Comparison of ENCODE assay signal across 10 cellular contexts in the genomic region with DNA sequence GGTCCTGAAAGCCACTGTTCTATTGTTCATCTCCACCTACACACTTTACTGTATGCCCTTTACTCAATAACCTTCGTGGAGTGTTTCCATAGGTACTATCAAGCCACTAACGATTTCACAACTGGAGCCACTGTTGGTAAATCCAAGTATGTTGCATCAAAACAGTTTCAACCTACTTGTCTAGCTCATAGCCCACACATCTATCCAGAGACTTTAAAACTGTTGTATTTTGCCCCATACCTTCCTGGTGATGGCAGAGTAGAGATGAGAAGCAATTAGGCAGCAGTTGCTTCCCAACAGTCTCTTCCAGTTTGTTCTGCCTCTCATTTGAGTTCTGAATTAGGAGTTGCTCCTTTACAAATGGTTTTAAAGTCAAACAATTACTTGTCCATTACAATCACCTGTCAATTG. TPM values are rescaled to one million over a fixed set of nuclear protein-coding genes. Genes with fewer than 3 reads are reported as not detected.
A peak's percentile ranks its signal among the peaks of the same experiment; 100 is the strongest.
DNase-seq lines count a peak whose midpoint lies in the region; ATAC-seq and TF ChIP-seq lines count a peak whose summit lies in the region.
"Had no signal": no experiment of that assay in that cellular context is flagged by ENCODE, and none has a peak within 500 bp of the region (broad histone marks: within the 10 kb centered on the region; RNA-seq: fewer than 3 reads in every experiment).

No MANE protein-coding gene starts in this region.

- TF ChIP-seq EP300 in gastroesophageal sphincter (IDR thresholded peaks at IDR 0.05), result no peak

- H3K4me3 ChIP-seq in BLaER1, result no peak overlapping the region
- peak overlapping the region; percentile 59 to 77 for H3K4me3 ChIP-seq in gastroesophageal sphincter
- H3K4me3 ChIP-seq in parathyroid adenoma (ENCODE audit: low read depth, low read length), result peak overlapping the region; percentile 94

- no peak overlapping the region for H3K27ac ChIP-seq in BLaER1
- peak overlapping the region; percentile 79 to 84 (median 84) for H3K27ac ChIP-seq in gastroesophageal sphincter
- peak overlapping the region; percentile 87 for H3K27ac ChIP-seq in parathyroid adenoma

- peaks cover 16% of the 10 kb centered on the region for H3K4me1 Mint-ChIP-seq in activated T-helper 2 cell treated with anti-CD3 and anti-CD28 coated beads, Interferon-gamma antibody, Interleukin-2, Interleukin-4, amounts not matched to agents 10 μg/mL and 5 μg/mL and 100 μg/mL, durations not matched to agents 14 hours and 24 hours and 36 hours (ENCODE audit: low read depth)

- no peaks in the 10 kb centered on the region for H3K36me3 ChIP-seq in BLaER1
- no peaks in the 10 kb centered on the region for H3K36me3 ChIP-seq in gastroesophageal sphincter
- no peaks in the 10 kb centered on the region for H3K36me3 ChIP-seq in parathyroid adenoma (ENCODE audit: control insufficient read depth, insufficient read depth, low read length)

- H3K9ac ChIP-seq in BLaER1, result no peak overlapping the region
- peak overlapping the region; percentile 9 for H3K9ac ChIP-seq in parathyroid adenoma

- no peaks in the 10 kb centered on the region for H3K27me3 Mint-ChIP-seq in activated T-helper 2 cell treated with anti-CD3 and anti-CD28 coated beads, Interferon-gamma antibody, Interleukin-2, Interleukin-4, amounts not matched to agents 10 μg/mL and 5 μg/mL and 100 μg/mL, durations not matched to agents 14 hours and 24 hours and 36 hours (ENCODE audit: low read depth)

- intact Hi-C loops in activated T-helper 2 cell treated with anti-CD3 and anti-CD28 coated beads, Interferon-gamma antibody, Interleukin-2, Interleukin-4, amounts not matched to agents 10 μg/mL and 5 μg/mL and 100 μg/mL, durations not matched to agents 14 hours and 24 hours and 36 hours (cut with micrococcal nuclease), result loop anchor here (10.0 kb wide), 2 partner anchors 635 to 815 kb away; partner anchors contain the start of genes FAM114A2 and MFAP3

- peak overlapping the region; percentile 5 for H3K27ac Mint-ChIP-seq in activated T-helper 2 cell treated with anti-CD3 and anti-CD28 coated beads, Interferon-gamma antibody, Interleukin-2, Interleukin-4, amounts not matched to agents 10 μg/mL and 5 μg/mL and 100 μg/mL, durations not matched to agents 14 hours and 24 hours and 36 hours

- H3K9me3 ChIP-seq in BLaER1, result no peaks in the 10 kb centered on the region
- no peaks in the 10 kb centered on the region for H3K9me3 ChIP-seq in gastroesophageal sphincter
- H3K9me3 ChIP-seq in parathyroid adenoma (ENCODE audit: control insufficient read depth, low read length), result no peaks in the 10 kb centered on the region

- peaks cover 26% of the 10 kb centered on the region for H3K79me2 ChIP-seq in parathyroid adenoma

- H3K4me3 Mint-ChIP-seq in activated T-helper 2 cell treated with anti-CD3 and anti-CD28 coated beads, Interferon-gamma antibody, Interleukin-2, Interleukin-4, amounts not matched to agents 10 μg/mL and 5 μg/mL and 100 μg/mL, durations not matched to agents 14 hours and 24 hours and 36 hours (ENCODE audit: low read depth), result no peak overlapping the region

- H3K4me2 ChIP-seq in BLaER1 (peak overlapping the region; percentile 59), parathyroid adenoma (ENCODE audit: low read length) (peak overlapping the region; percentile 83)

- no peak for TF ChIP-seq POLR2A in gastroesophageal sphincter (IDR thresholded peaks at IDR 0.05)

- peak overlapping the region; percentile 68 for H2AFZ ChIP-seq in parathyroid adenoma

- no peaks in the 10 kb centered on the region for H3K9me3 Mint-ChIP-seq in activated T-helper 2 cell treated with anti-CD3 and anti-CD28 coated beads, Interferon-gamma antibody, Interleukin-2, Interleukin-4, amounts not matched to agents 10 μg/mL and 5 μg/mL and 100 μg/mL, durations not matched to agents 14 hours and 24 hours and 36 hours

- H3K27me3 ChIP-seq in BLaER1 (no peaks in the 10 kb centered on the region), gastroesophageal sphincter (no peaks in the 10 kb centered on the region), parathyroid adenoma (ENCODE audit: control insufficient read depth, insufficient read depth, low read length) (no peaks in the 10 kb centered on the region)

- peaks cover 4% of the 10 kb centered on the region for H3K36me3 Mint-ChIP-seq in activated T-helper 2 cell treated with anti-CD3 and anti-CD28 coated beads, Interferon-gamma antibody, Interleukin-2, Interleukin-4, amounts not matched to agents 10 μg/mL and 5 μg/mL and 100 μg/mL, durations not matched to agents 14 hours and 24 hours and 36 hours (ENCODE audit: low read depth)

- no peaks in the 10 kb centered on the region for H4K20me1 ChIP-seq in BLaER1

- H3K4me1 ChIP-seq in BLaER1 (peaks cover 32% of the 10 kb centered on the region), gastroesophageal sphincter (peaks cover 0 to 71% (median 9%) of the 10 kb centered on the region in 3 donors), parathyroid adenoma (peaks cover 34% of the 10 kb centered on the region)

- ATAC-seq in gastroesophageal sphincter (no peak), HG03457 (IDR thresholded peaks at IDR 0.05; ENCODE audit: unreplicated experiment) (no peak), GM18867 (IDR thresholded peaks at IDR 0.05; ENCODE audit: unreplicated experiment) (no peak)

- peak in 1 of 4 experiments; percentile 8 for TF ChIP-seq CTCF in gastroesophageal sphincter (IDR thresholded peaks at IDR 0.05)
- TF ChIP-seq CTCF in parathyroid adenoma (IDR thresholded peaks at IDR 0.05), result no peak

- no peak for DNase-seq in activated T-helper 2 cell treated with anti-CD3 and anti-CD28 coated beads, Interferon-gamma antibody, Interleukin-2, Interleukin-4, amounts not matched to agents 10 μg/mL and 5 μg/mL and 100 μg/mL, durations not matched to agents 14 hours and 24 hours and 36 hours (ENCODE audit: low spot score)
- DNase-seq in NCI-H1694 treated with DMSO at 0.1 percent for 48 hours (lab: John Stamatoyannopoulos, UW), result no peak
- DNase-seq in stimulated activated CD8-positive, alpha-beta memory T cell treated with anti-CD3 and anti-CD28 coated beads, Interleukin-4, amount 100 ng/mL, for 48 hours, result no peak

- 21 to 75% methylated on average over 2 of the region's 2 CpGs for WGBS in gastroesophageal sphincter (ENCODE audit: low coverage in 1 of 2), 2 donors

RNA-seq across cellular contexts. Expression of gene FAXDC2, which starts 0.6 kb away (rescaled TPM):
- not detected in 2 replicates for total RNA-seq in activated T-helper 2 cell treated with anti-CD3 and anti-CD28 coated beads, Interferon-gamma antibody, Interleukin-2, Interleukin-4, amounts not matched to agents 10 μg/mL and 5 μg/mL and 100 μg/mL, durations not matched to agents 14 hours and 24 hours and 36 hours
- 10 to 100 TPM; 26.6 to 75.5 (median 46.4) TPM for total RNA-seq in gastroesophageal sphincter
- total RNA-seq: activated CD8-positive, alpha-beta memory T cell treated with anti-CD3 and anti-CD28 coated beads for 36 hours; NCI-H460 had no signal

RNA-seq across cellular contexts. Expression of gene CNOT8, which starts 8.6 kb away (rescaled TPM):
- total RNA-seq in activated T-helper 2 cell treated with anti-CD3 and anti-CD28 coated beads, Interferon-gamma antibody, Interleukin-2, Interleukin-4, amounts not matched to agents 10 μg/mL and 5 μg/mL and 100 μg/mL, durations not matched to agents 14 hours and 24 hours and 36 hours, result 57.6 and 60.2 TPM in 2 replicates
- total RNA-seq in gastroesophageal sphincter, result 10 to 100 TPM; 53.6 to 71.5 (median 61.5) TPM

Comparison
In these comparisons a context has a peak if more than half of its experiments do, and no peak if none do; other contexts are left out.
1. RNA of gene FAXDC2, which starts 0.6 kb away (total RNA-seq): 26.6 to 75.5 TPM in gastroesophageal sphincter; not detected in activated T-helper 2 cell treated with anti-CD3 and anti-CD28 coated beads, Interferon-gamma antibody, Interleukin-2, Interleukin-4, amounts not matched to agents 10 μg/mL and 5 μg/mL and 100 μg/mL, durations not matched to agents 14 hours and 24 hours and 36 hours; every median in the first group is over 10 times any median in the second.